Comparison of ENCODE assay signal across 8 cellular contexts in genomic region chr6:105087571-105088211, GRCh38.
DNase-seq lines count a peak whose midpoint lies in the region; ATAC-seq, FAIRE-seq and TF ChIP-seq lines count a peak whose summit lies in the region.

No MANE protein-coding gene starts in this region.

- DNase-seq in SIG-M5 treated with dmso at 0.1 percent for 504 hours (lab: John Stamatoyannopoulos, UW; ENCODE audit: unreplicated experiment) (peak; percentile 55), SIG-M5 (lab: John Stamatoyannopoulos, UW) (no peak), RCC 7860 (ENCODE audit: low spot score) (peak; percentile 50), endodermal cell (no peak), middle frontal gyrus (ENCODE audit: extremely low spot score, low spot score) (peak; percentile 6)

- H3K27me3 ChIP-seq in endodermal cell (ENCODE audit: control insufficient read depth, insufficient read depth, low read length, poor library complexity, severe bottlenecking) = no peaks in the 10 kb centered on the region

- H3K4me3 Mint-ChIP-seq in endodermal cell = no peak overlapping the region

- H3K9ac ChIP-seq in endodermal cell (ENCODE audit: extremely low read depth, low read length, poor library complexity, severe bottlenecking) = no peak overlapping the region

- no peak overlapping the region for H3K27ac Mint-ChIP-seq in endodermal cell

- peak; percentile 50 for FAIRE-seq in RCC 7860 (lab: Jason Lieb, UNC)

- H3K36me3 ChIP-seq in endodermal cell (ENCODE audit: control insufficient read depth, insufficient read depth, low read length) = no peaks in the 10 kb centered on the region

- ATAC-seq in GM19463 (IDR thresholded peaks at IDR 0.05; ENCODE audit: unreplicated experiment) (peak; percentile 76), HG02840 (IDR thresholded peaks at IDR 0.05; ENCODE audit: low FRiP score, unreplicated experiment) (no peak)

- TF ChIP-seq CTCF in LNCAP (IDR thresholded peaks at IDR 0.05) = peak; percentile 87
- peak; percentile 94 for TF ChIP-seq CTCF in endodermal cell (conservative IDR thresholded peaks at IDR 0.05)

- no peaks in the 10 kb centered on the region for H3K36me3 Mint-ChIP-seq in endodermal cell (ENCODE audit: low read depth)

- H3K9me3 ChIP-seq in endodermal cell (ENCODE audit: control insufficient read depth, low read length) = no peaks in the 10 kb centered on the region

- no peak overlapping the region for H3K27ac ChIP-seq in endodermal cell (ENCODE audit: low read depth, low read length)

- H3K4me3 ChIP-seq in endodermal cell (ENCODE audit: low read length) = no peak overlapping the region

- 9 to 33% methylated on average over 1 of the region's 1 CpG for WGBS in endodermal cell (ENCODE audit: insufficient coverage in 1 of 2, insufficient read length in 1 of 2), 2 experiments

- H3K4me1 ChIP-seq in endodermal cell (ENCODE audit: control insufficient read depth, insufficient read depth, low read length) = no peaks in the 10 kb centered on the region

- H3K27me3 Mint-ChIP-seq in endodermal cell (ENCODE audit: insufficient read depth) = no peaks in the 10 kb centered on the region

- H3K9me3 Mint-ChIP-seq in endodermal cell = no peaks in the 10 kb centered on the region

- no peaks in the 10 kb centered on the region for H3K4me1 Mint-ChIP-seq in endodermal cell

Comparison
In these comparisons a context has a peak if more than half of its experiments do, and no peak if none do; other contexts are left out.
1. DNase-seq: peak in SIG-M5 treated with dmso at 0.1 percent for 504 hours (single experiment), RCC 7860 (single experiment) and middle frontal gyrus (single experiment); none in SIG-M5 (single experiment) and endodermal cell (single experiment).